In the genomic region with DNA sequence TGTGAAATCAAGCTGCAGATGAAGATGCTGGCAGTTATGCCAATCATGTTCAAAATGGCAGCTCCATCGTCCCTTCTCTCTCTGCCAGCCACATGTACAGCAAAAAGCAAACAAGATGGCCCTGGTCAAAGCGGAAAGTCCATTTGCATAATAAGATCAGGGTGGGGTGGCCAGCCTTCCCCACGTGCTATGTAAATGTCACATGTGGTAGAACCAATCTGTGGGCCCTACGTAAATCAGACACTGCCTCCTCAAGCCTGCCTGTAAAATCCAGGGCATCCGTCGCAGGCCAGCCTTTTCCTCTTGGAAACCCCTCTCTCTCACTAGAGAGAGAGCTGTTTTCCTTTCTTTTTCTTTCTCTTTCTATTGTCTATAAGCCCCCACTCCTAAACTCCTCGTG, we compare ENCODE assay signal across 26 cellular contexts.
"Had no signal": no experiment of that assay in that cellular context is flagged by ENCODE, and none has a peak within 500 bp of the region (broad histone marks: within the 10 kb centered on the region; RNA-seq: fewer than 3 reads in every experiment).

No MANE protein-coding gene starts in this region.

- ATAC-seq: activated T-cell treated with anti-CD3 and anti-CD28 coated beads, Interleukin-2, amount 50 U/mL, for 4 hours; activated T-helper 17 cell treated with anti-CD3 and anti-CD28 coated beads, Interleukin-2, amount 50 U/mL, for 72 hours; esophagus mucosa; WTC11 had no signal

- H3K27ac ChIP-seq: brain microvascular endothelial cell, coronary artery, dorsolateral prefrontal cortex had no signal

- H3K9me3 Mint-ChIP-seq: activated CD4-positive, alpha-beta memory T cell treated with anti-CD3 and anti-CD28 coated beads, Interleukin-2, amount 10 ng/mL, durations not matched to agents 7 days and 5 days; activated CD4-positive, alpha-beta T cell treated with anti-CD3 and anti-CD28 coated beads, Interleukin-2, amount 10 ng/mL, durations not matched to agents 7 days and 5 days; activated T-cell treated with anti-CD3 and anti-CD28 coated beads, Interleukin-2, amount 50 U/mL, for 4 hours; activated T-helper 17 cell treated with anti-CD3 and anti-CD28 coated beads, Interleukin-2, amount 50 U/mL, for 72 hours; central memory CD8-positive, alpha-beta T cell; dendritic cell treated with granulocyte-macrophage colony-stimulating factor and Interleukin-4, amounts not matched to agents 40 ng/mL and 50 ng/mL, for 4 days; endodermal cell had no signal

- H3K27ac Mint-ChIP-seq: activated CD4-positive, alpha-beta memory T cell treated with anti-CD3 and anti-CD28 coated beads, Interleukin-2, amount 10 ng/mL, durations not matched to agents 7 days and 5 days; activated CD4-positive, alpha-beta T cell treated with anti-CD3 and anti-CD28 coated beads, Interleukin-2, amount 10 ng/mL, durations not matched to agents 7 days and 5 days; activated naive CD8-positive, alpha-beta T cell; activated T-helper 17 cell treated with anti-CD3 and anti-CD28 coated beads, Interleukin-2, amount 50 U/mL, for 72 hours; dendritic cell treated with granulocyte-macrophage colony-stimulating factor and Interleukin-4, amounts not matched to agents 40 ng/mL and 50 ng/mL, for 4 days; endodermal cell; WTC11 had no signal

- H3K36me3 ChIP-seq: brain microvascular endothelial cell had no signal

- H3K4me1 Mint-ChIP-seq: activated CD4-positive, alpha-beta memory T cell treated with anti-CD3 and anti-CD28 coated beads, Interleukin-2, amount 10 ng/mL, durations not matched to agents 7 days and 5 days; activated CD4-positive, alpha-beta T cell treated with anti-CD3 and anti-CD28 coated beads, Interleukin-2, amount 10 ng/mL, durations not matched to agents 7 days and 5 days; activated T-helper 17 cell treated with anti-CD3 and anti-CD28 coated beads, Interleukin-2, amount 50 U/mL, for 72 hours; central memory CD8-positive, alpha-beta T cell; WTC11 had no signal

- H3K4me3 ChIP-seq: coronary artery, dorsolateral prefrontal cortex had no signal

- DNase-seq: activated CD4-positive, alpha-beta memory T cell treated with anti-CD3 and anti-CD28 coated beads, Interleukin-2, amount 10 ng/mL, durations not matched to agents 7 days and 5 days; activated CD4-positive, alpha-beta T cell treated with anti-CD3 and anti-CD28 coated beads for 1 hour; activated CD4-positive, alpha-beta T cell treated with anti-CD3 and anti-CD28 coated beads for 4 hours; activated CD4-positive, alpha-beta T cell treated with anti-CD3 and anti-CD28 coated beads, Interleukin-2, amount 10 ng/mL, durations not matched to agents 7 days and 5 days; activated CD4-positive, alpha-beta T cell treated with anti-CD3 and anti-CD28 coated beads, Interleukin-2, amount 50 U/mL, for 4 hours; activated effector memory CD4-positive, alpha-beta T cell treated with Interleukin-2 at 50 U/mL for 16 hours; activated gamma-delta T cell treated with Interleukin-2 at 50 U/mL for 16 hours; activated naive CD4-positive, alpha-beta T cell treated with anti-CD3 and anti-CD28 coated beads, Interleukin-2, amount 50 U/mL, for 16 hours; activated naive CD4-positive, alpha-beta T cell treated with Interleukin-2 at 50 U/mL for 16 hours; activated T-cell treated with anti-CD3 and anti-CD28 coated beads, Interleukin-2, amount 50 U/mL, for 4 hours; amniotic stem cell; anterior cingulate cortex; brain microvascular endothelial cell; dorsolateral prefrontal cortex; effector memory CD4-positive, alpha-beta T cell; endodermal cell; foreskin fibroblast; head of caudate nucleus; T-helper 2 cell had no signal

- H3K27me3 Mint-ChIP-seq: activated CD4-positive, alpha-beta T cell treated with anti-CD3 and anti-CD28 coated beads, Interleukin-2, amount 10 ng/mL, durations not matched to agents 7 days and 5 days; activated naive CD8-positive, alpha-beta T cell; activated T-helper 17 cell treated with anti-CD3 and anti-CD28 coated beads, Interleukin-2, amount 50 U/mL, for 72 hours had no signal

- H3K4me3 Mint-ChIP-seq: activated CD4-positive, alpha-beta memory T cell treated with anti-CD3 and anti-CD28 coated beads, Interleukin-2, amount 10 ng/mL, durations not matched to agents 7 days and 5 days; activated CD4-positive, alpha-beta T cell treated with anti-CD3 and anti-CD28 coated beads, Interleukin-2, amount 10 ng/mL, durations not matched to agents 7 days and 5 days; activated naive CD8-positive, alpha-beta T cell; activated T-cell treated with anti-CD3 and anti-CD28 coated beads, Interleukin-2, amount 50 U/mL, for 4 hours; activated T-helper 17 cell treated with anti-CD3 and anti-CD28 coated beads, Interleukin-2, amount 50 U/mL, for 72 hours; central memory CD8-positive, alpha-beta T cell; dendritic cell treated with granulocyte-macrophage colony-stimulating factor and Interleukin-4, amounts not matched to agents 40 ng/mL and 50 ng/mL, for 4 days; endodermal cell; WTC11 had no signal

- H3K36me3 Mint-ChIP-seq: activated naive CD8-positive, alpha-beta T cell had no signal

- H3K27me3 ChIP-seq: brain microvascular endothelial cell, dorsolateral prefrontal cortex had no signal
